In the genomic region with DNA sequence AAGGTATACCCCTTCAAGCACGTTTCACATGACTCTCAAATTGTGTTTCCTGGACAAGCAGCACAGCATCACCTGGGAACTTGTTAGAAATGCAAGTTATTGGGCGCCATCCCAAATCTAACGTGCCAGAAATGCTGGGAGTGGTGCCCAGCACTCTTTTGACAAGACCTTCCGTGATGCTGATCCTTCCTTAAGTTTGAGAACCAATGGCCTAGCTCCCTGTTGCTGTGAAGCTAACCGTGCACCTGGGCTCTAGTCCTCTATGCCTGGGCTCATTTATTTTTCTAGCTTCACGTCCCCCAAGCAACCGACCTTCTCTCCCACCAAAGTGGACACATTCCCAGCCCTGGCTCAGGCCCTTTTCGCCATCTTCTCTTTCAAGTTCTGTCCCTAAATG, we compare ENCODE assay signal across 9 cellular contexts. TPM values are rescaled to one million over a fixed set of nuclear protein-coding genes. Genes with fewer than 3 reads are reported as not detected.
DNase-seq lines count a peak whose midpoint lies in the region; ATAC-seq, FAIRE-seq and TF ChIP-seq lines count a peak whose summit lies in the region.
"Had no signal": no experiment of that assay in that cellular context is flagged by ENCODE, and none has a peak within 500 bp of the region (broad histone marks: within the 10 kb centered on the region; RNA-seq: fewer than 3 reads in every experiment).

No MANE protein-coding gene starts in this region.

- no peaks in the 10 kb centered on the region for H3K9me3 Mint-ChIP-seq in activated CD4-positive, alpha-beta T cell treated with anti-CD3 and anti-CD28 coated beads for 36 hours (ENCODE audit: low read depth)
- no peaks in the 10 kb centered on the region for H3K9me3 Mint-ChIP-seq in activated T-helper 1 cell treated with anti-CD3 and anti-CD28 coated beads, Interleukin-12 subunit alpha, Interleukin-12 subunit beta, Interleukin-2, Interleukin-4 antibody, amounts not matched to agents 30 ng/mL and 10 ng/mL and 1 ng/mL, durations not matched to agents 14 hours and 24 hours and 36 hours

- no peak for DNase-seq in activated CD4-positive, alpha-beta T cell treated with anti-CD3 and anti-CD28 coated beads for 36 hours
- no peak for DNase-seq in activated CD4-positive, alpha-beta T cell treated with anti-CD3 and anti-CD28 coated beads for 48 hours
- DNase-seq in activated T-helper 1 cell treated with anti-CD3 and anti-CD28 coated beads, Interleukin-12 subunit alpha, Interleukin-12 subunit beta, Interleukin-2, Interleukin-4 antibody, amounts not matched to agents 30 ng/mL and 10 ng/mL and 1 ng/mL, durations not matched to agents 14 hours and 24 hours and 36 hours (ENCODE audit: low spot score): no peak
- DNase-seq in keratinocyte (ENCODE audit: low read depth, low spot score): no peak
- DNase-seq in MM.1S: no peak
- no peak for DNase-seq in NCI-H1436 treated with DMSO at 0.1 percent for 48 hours (lab: John Stamatoyannopoulos, UW)

- H3K36me3 ChIP-seq in keratinocyte (ENCODE audit: control insufficient read depth in 2 of 2, extremely low read depth in 1 of 2, insufficient read depth in 2 of 2, low read length in 2 of 2) (peaks cover 8 to 17% of the 10 kb centered on the region in 2 experiments), stomach smooth muscle (ENCODE audit: control insufficient read depth in 2 of 2, insufficient read depth in 2 of 2, low read length in 2 of 2) (peaks cover 0 to 12% of the 10 kb centered on the region in 2 donors), MM.1S (replicated peaks; ENCODE audit: insufficient read depth, low read length) (peaks cover 2% of the 10 kb centered on the region)

- H3K9me3 ChIP-seq in keratinocyte (ENCODE audit: control insufficient read depth, low read depth, low read length) (no peaks in the 10 kb centered on the region), stomach smooth muscle (ENCODE audit: control insufficient read depth in 2 of 2, low read length in 2 of 2) (no peaks in the 10 kb centered on the region), MM.1S (replicated peaks; ENCODE audit: insufficient read depth, low read length) (no peaks in the 10 kb centered on the region)
- H3K9me3 ChIP-seq: adrenal gland had no signal

- H3K4me1 ChIP-seq in keratinocyte (ENCODE audit: control insufficient read depth, extremely low read depth, insufficient read depth, low read length) (peaks cover 13% of the 10 kb centered on the region), stomach smooth muscle (ENCODE audit: control insufficient read depth, insufficient read depth, low read length) (peaks cover 32% of the 10 kb centered on the region), MM.1S (ENCODE audit: low read length) (peaks cover 8% of the 10 kb centered on the region; the same call in 1 of the 2 replicates)

- H3K9ac ChIP-seq in keratinocyte (ENCODE audit: control insufficient read depth, extremely low read depth, insufficient read depth, low read length): peak overlapping the region; percentile 3
- H3K9ac ChIP-seq in stomach smooth muscle (ENCODE audit: low read length in 2 of 2): peak overlapping the region; percentile 24 to 60
- H3K9ac ChIP-seq in MM.1S (ENCODE audit: low read length): no peak overlapping the region

- H3K4me3 ChIP-seq in keratinocyte (ENCODE audit: control insufficient read depth in 2 of 3, extremely low read depth in 1 of 3, insufficient read depth in 2 of 3, low read depth in 1 of 3, low read length in 3 of 3): peak overlapping the region in 1 of 3 experiments; percentile 34
- H3K4me3 ChIP-seq in stomach smooth muscle (ENCODE audit: low read length in 2 of 2): peak overlapping the region; percentile 6 to 71
- H3K4me3 ChIP-seq in MM.1S (ENCODE audit: low read length): no peak overlapping the region

- peaks cover 40% of the 10 kb centered on the region for H3K36me3 Mint-ChIP-seq in activated CD4-positive, alpha-beta T cell treated with anti-CD3 and anti-CD28 coated beads for 36 hours (ENCODE audit: low read depth)
- H3K36me3 Mint-ChIP-seq in activated T-helper 1 cell treated with anti-CD3 and anti-CD28 coated beads, Interleukin-12 subunit alpha, Interleukin-12 subunit beta, Interleukin-2, Interleukin-4 antibody, amounts not matched to agents 30 ng/mL and 10 ng/mL and 1 ng/mL, durations not matched to agents 14 hours and 24 hours and 36 hours (ENCODE audit: low read depth): peaks cover 31% of the 10 kb centered on the region

- H3K27ac ChIP-seq in keratinocyte (ENCODE audit: control insufficient read depth, insufficient read depth, low read length) (no peak overlapping the region), stomach smooth muscle (ENCODE audit: low read length) (no peak overlapping the region), MM.1S (ENCODE audit: low read length) (no peak overlapping the region)

- H3K27me3 Mint-ChIP-seq in activated CD4-positive, alpha-beta T cell treated with anti-CD3 and anti-CD28 coated beads for 36 hours: no peaks in the 10 kb centered on the region
- no peaks in the 10 kb centered on the region for H3K27me3 Mint-ChIP-seq in activated T-helper 1 cell treated with anti-CD3 and anti-CD28 coated beads, Interleukin-12 subunit alpha, Interleukin-12 subunit beta, Interleukin-2, Interleukin-4 antibody, amounts not matched to agents 30 ng/mL and 10 ng/mL and 1 ng/mL, durations not matched to agents 14 hours and 24 hours and 36 hours (ENCODE audit: insufficient read depth)

- CTCF ChIA-PET in activated CD4-positive, alpha-beta T cell treated with anti-CD3 and anti-CD28 coated beads for 36 hours (lab: Charles Lee): interaction anchor here (0.9 to 3.3 kb wide), 10 partner anchors 9 to 227 kb away, joined by 3 to 13 read pairs (median 4); a partner anchor contains a TSS

- POLR2A ChIA-PET in activated CD4-positive, alpha-beta T cell treated with anti-CD3 and anti-CD28 coated beads for 36 hours (lab: Charles Lee): interaction anchor here (1.0 to 2.9 kb wide), 6 partner anchors 9 to 227 kb away, joined by 3 to 18 read pairs (median 8); a partner anchor contains a TSS

- peak overlapping the region; percentile 27 for H3K27ac Mint-ChIP-seq in activated CD4-positive, alpha-beta T cell treated with anti-CD3 and anti-CD28 coated beads for 36 hours
- H3K27ac Mint-ChIP-seq in activated T-helper 1 cell treated with anti-CD3 and anti-CD28 coated beads, Interleukin-12 subunit alpha, Interleukin-12 subunit beta, Interleukin-2, Interleukin-4 antibody, amounts not matched to agents 30 ng/mL and 10 ng/mL and 1 ng/mL, durations not matched to agents 14 hours and 24 hours and 36 hours: peak overlapping the region; percentile 11

- ATAC-seq in activated CD4-positive, alpha-beta T cell treated with anti-CD3 and anti-CD28 coated beads for 36 hours: no peak
- no peak for ATAC-seq in GM19324 (IDR thresholded peaks at IDR 0.05; ENCODE audit: low FRiP score, unreplicated experiment)

- peak overlapping the region; percentile 29 for H2AFZ ChIP-seq in keratinocyte (ENCODE audit: control insufficient read depth, low read length)
- H2AFZ ChIP-seq in MM.1S (ENCODE audit: low read length): no peak overlapping the region

- peaks cover 2% of the 10 kb centered on the region for H3K9me1 ChIP-seq in keratinocyte (ENCODE audit: control insufficient read depth, extremely low read depth, insufficient read depth, low read length)

- peak overlapping the region; percentile 56 for H3K4me3 Mint-ChIP-seq in activated CD4-positive, alpha-beta T cell treated with anti-CD3 and anti-CD28 coated beads for 36 hours
- peak overlapping the region; percentile 41 for H3K4me3 Mint-ChIP-seq in activated T-helper 1 cell treated with anti-CD3 and anti-CD28 coated beads, Interleukin-12 subunit alpha, Interleukin-12 subunit beta, Interleukin-2, Interleukin-4 antibody, amounts not matched to agents 30 ng/mL and 10 ng/mL and 1 ng/mL, durations not matched to agents 14 hours and 24 hours and 36 hours

- peaks cover 43% of the 10 kb centered on the region for H3K4me1 Mint-ChIP-seq in activated CD4-positive, alpha-beta T cell treated with anti-CD3 and anti-CD28 coated beads for 36 hours
- peaks cover 48% of the 10 kb centered on the region for H3K4me1 Mint-ChIP-seq in activated T-helper 1 cell treated with anti-CD3 and anti-CD28 coated beads, Interleukin-12 subunit alpha, Interleukin-12 subunit beta, Interleukin-2, Interleukin-4 antibody, amounts not matched to agents 30 ng/mL and 10 ng/mL and 1 ng/mL, durations not matched to agents 14 hours and 24 hours and 36 hours (ENCODE audit: low read depth)

- no peak for FAIRE-seq in keratinocyte (lab: Jason Lieb, UNC)

- H3K27me3 ChIP-seq in keratinocyte (ENCODE audit: control insufficient read depth, extremely low read depth, insufficient read depth, low read length): no peaks in the 10 kb centered on the region
- no peaks in the 10 kb centered on the region for H3K27me3 ChIP-seq in stomach smooth muscle (ENCODE audit: control insufficient read depth in 1 of 2, insufficient read depth in 2 of 2, low read length in 2 of 2)
- no peaks in the 10 kb centered on the region for H3K27me3 ChIP-seq in MM.1S (replicated peaks; ENCODE audit: insufficient read depth, low read length)
- H3K27me3 ChIP-seq: adrenal gland had no signal

- dilution Hi-C loops in keratinocyte (cut with MboI; ENCODE audit: extremely low pct_ligation_motif_present, low sequenced_read_pairs): no loop called here

- H4K20me1 ChIP-seq in keratinocyte (ENCODE audit: control insufficient read depth, extremely low read depth, insufficient read depth, low read length) (peaks cover under 1% of the 10 kb centered on the region), MM.1S (ENCODE audit: insufficient read depth, low read length) (peaks cover 1% of the 10 kb centered on the region; the same call in 1 of the 2 replicates)

- TF ChIP-seq CTCF in keratinocyte (optimal IDR thresholded peaks at IDR 0.05 in 1 of 3, IDR thresholded peaks at IDR 0.05 in 1 of 3, conservative IDR thresholded peaks at IDR 0.05 in 1 of 3; ENCODE audit: extremely low read depth in 1 of 3, insufficient read depth in 2 of 3, low read length in 3 of 3) (no peak), MM.1S (IDR thresholded peaks at IDR 0.05; ENCODE audit: low read length) (no peak)

- H3K79me2 ChIP-seq in keratinocyte (ENCODE audit: control insufficient read depth, insufficient read depth, low read length) (peaks cover under 1% of the 10 kb centered on the region), MM.1S (ENCODE audit: low read length) (peaks cover 1% of the 10 kb centered on the region)

- peaks cover 26% of the 10 kb centered on the region for H3F3A ChIP-seq in MM.1S (ENCODE audit: insufficient read depth, low read length)

- intact Hi-C loops in activated CD4-positive, alpha-beta T cell treated with anti-CD3 and anti-CD28 coated beads for 36 hours (cut with DNase I, micrococcal nuclease): loop anchor here in 1 of 2 experiments (1.0 kb wide), 1 partner anchor 8 kb away; a partner anchor contains a TSS
- intact Hi-C loops in activated T-helper 1 cell treated with anti-CD3 and anti-CD28 coated beads, Interleukin-12 subunit alpha, Interleukin-12 subunit beta, Interleukin-2, Interleukin-4 antibody, amounts not matched to agents 30 ng/mL and 10 ng/mL and 1 ng/mL, durations not matched to agents 14 hours and 24 hours and 36 hours (cut with micrococcal nuclease): loop anchor here (2.0 to 10.0 kb wide), 2 partner anchors 53 to 1939 kb away; a partner anchor contains a TSS

- no peaks in the 10 kb centered on the region for H3K9me2 ChIP-seq in MM.1S (replicated peaks; ENCODE audit: insufficient read depth, low read length)

- H3K4me2 ChIP-seq in keratinocyte (ENCODE audit: control insufficient read depth, extremely low read depth, insufficient read depth, low read depth, low read length) (peak overlapping the region; percentile 56), MM.1S (ENCODE audit: low read depth, low read length) (no peak overlapping the region)

RNA-seq across cellular contexts. Expression of a gene that starts 4.3 kb away (rescaled TPM):
- under 1 TPM; 0.69 to 0.71 TPM for total RNA-seq in activated CD4-positive, alpha-beta T cell treated with anti-CD3 and anti-CD28 coated beads for 36 hours
- total RNA-seq in activated T-helper 1 cell treated with anti-CD3 and anti-CD28 coated beads, Interleukin-12 subunit alpha, Interleukin-12 subunit beta, Interleukin-2, Interleukin-4 antibody, amounts not matched to agents 30 ng/mL and 10 ng/mL and 1 ng/mL, durations not matched to agents 14 hours and 24 hours and 36 hours: 0.47 and 0.54 TPM in 2 replicates
- polyA plus RNA-seq in keratinocyte: 0.07 to 0.14 TPM (median 0.13 TPM) in 3 replicates
- polyA plus RNA-seq in keratinocyte (2011; ENCODE audit: low read depth): 0.21 TPM
- polyA plus RNA-seq in keratinocyte (2011; cell fraction: cytosol; rRNA removed): 0.03 TPM in 1 of 2 replicates, not detected in the other
- 0.43 and 0.53 TPM in 2 replicates for polyA plus RNA-seq in keratinocyte (2011; cell fraction: nucleus; rRNA removed)
- polyA plus RNA-seq in keratinocyte (2012; ENCODE audit: low replicate concordance): 0.14 TPM in 1 of 2 replicates, not detected in the other
- 0.16 TPM in 1 of 3 replicates, not detected in the others for polyA minus RNA-seq in keratinocyte
- not detected for polyA minus RNA-seq in keratinocyte (2011; cell fraction: cytosol; rRNA and poly(A)+ RNA removed)
- polyA minus RNA-seq in keratinocyte (2011; cell fraction: nucleus; rRNA and poly(A)+ RNA removed): not detected in 2 replicates

RNA-seq across cellular contexts. Expression of a gene that starts 8.4 kb away (rescaled TPM):
- 1,000 to 10,000 TPM; 3,005 to 3,275 TPM for total RNA-seq in activated CD4-positive, alpha-beta T cell treated with anti-CD3 and anti-CD28 coated beads for 36 hours
- total RNA-seq in activated T-helper 1 cell treated with anti-CD3 and anti-CD28 coated beads, Interleukin-12 subunit alpha, Interleukin-12 subunit beta, Interleukin-2, Interleukin-4 antibody, amounts not matched to agents 30 ng/mL and 10 ng/mL and 1 ng/mL, durations not matched to agents 14 hours and 24 hours and 36 hours: 2,172 and 2,226 TPM in 2 replicates
- 1,764 to 2,149 TPM (median 1,890 TPM) in 3 replicates for polyA plus RNA-seq in keratinocyte
- 1,489 TPM for polyA plus RNA-seq in keratinocyte (2011; ENCODE audit: low read depth)
- 1,963 and 2,381 TPM in 2 replicates for polyA plus RNA-seq in keratinocyte (2011; cell fraction: cytosol; rRNA removed)
- 529 and 600 TPM in 2 replicates for polyA plus RNA-seq in keratinocyte (2011; cell fraction: nucleus; rRNA removed)
- 2,173 and 2,970 TPM in 2 replicates for polyA plus RNA-seq in keratinocyte (2012; ENCODE audit: low replicate concordance)
- 237 to 673 TPM (median 537 TPM) in 3 replicates for polyA minus RNA-seq in keratinocyte
- polyA minus RNA-seq in keratinocyte (2011; cell fraction: cytosol; rRNA and poly(A)+ RNA removed): 965 TPM
- polyA minus RNA-seq in keratinocyte (2011; cell fraction: nucleus; rRNA and poly(A)+ RNA removed): 131 and 151 TPM in 2 replicates

RNA-seq across cellular contexts. Expression of a gene that starts 16.5 kb away (rescaled TPM):
- total RNA-seq in activated CD4-positive, alpha-beta T cell treated with anti-CD3 and anti-CD28 coated beads for 36 hours: 10 to 100 TPM; 52.1 to 52.7 TPM
- 208 and 211 TPM in 2 replicates for total RNA-seq in activated T-helper 1 cell treated with anti-CD3 and anti-CD28 coated beads, Interleukin-12 subunit alpha, Interleukin-12 subunit beta, Interleukin-2, Interleukin-4 antibody, amounts not matched to agents 30 ng/mL and 10 ng/mL and 1 ng/mL, durations not matched to agents 14 hours and 24 hours and 36 hours
- 30.6 to 34.0 TPM (median 33.5 TPM) in 3 replicates for polyA plus RNA-seq in keratinocyte
- 38.6 TPM for polyA plus RNA-seq in keratinocyte (2011; ENCODE audit: low read depth)
- 23.9 and 32.6 TPM in 2 replicates for polyA plus RNA-seq in keratinocyte (2011; cell fraction: cytosol; rRNA removed)
- 111 and 118 TPM in 2 replicates for polyA plus RNA-seq in keratinocyte (2011; cell fraction: nucleus; rRNA removed)
- polyA plus RNA-seq in keratinocyte (2012; ENCODE audit: low replicate concordance): 21.8 and 38.7 TPM in 2 replicates
- 30.0 to 41.4 TPM (median 39.0 TPM) in 3 replicates for polyA minus RNA-seq in keratinocyte
- 31.7 TPM for polyA minus RNA-seq in keratinocyte (2011; cell fraction: cytosol; rRNA and poly(A)+ RNA removed)
- polyA minus RNA-seq in keratinocyte (2011; cell fraction: nucleus; rRNA and poly(A)+ RNA removed): 46.9 and 49.6 TPM in 2 replicates

RNA-seq across cellular contexts. Expression of a gene that starts 23.5 kb away (rescaled TPM):
- total RNA-seq in activated CD4-positive, alpha-beta T cell treated with anti-CD3 and anti-CD28 coated beads for 36 hours: under 1 TPM in 1 of 2 experiments, not detected in 1; 0.32 TPM
- 0.44 TPM in 1 of 2 replicates, not detected in the other for total RNA-seq in activated T-helper 1 cell treated with anti-CD3 and anti-CD28 coated beads, Interleukin-12 subunit alpha, Interleukin-12 subunit beta, Interleukin-2, Interleukin-4 antibody, amounts not matched to agents 30 ng/mL and 10 ng/mL and 1 ng/mL, durations not matched to agents 14 hours and 24 hours and 36 hours
- polyA plus RNA-seq in keratinocyte: not detected in 3 replicates
- not detected for polyA plus RNA-seq in keratinocyte (2011; ENCODE audit: low read depth)
- polyA plus RNA-seq in keratinocyte (2011; cell fraction: cytosol; rRNA removed): not detected in 2 replicates
- polyA plus RNA-seq in keratinocyte (2011; cell fraction: nucleus; rRNA removed): not detected in 2 replicates
- polyA plus RNA-seq in keratinocyte (2012; ENCODE audit: low replicate concordance): 0.48 and 0.80 TPM in 2 replicates
- polyA minus RNA-seq in keratinocyte: not detected in 3 replicates
- not detected for polyA minus RNA-seq in keratinocyte (2011; cell fraction: cytosol; rRNA and poly(A)+ RNA removed)
- not detected in 2 replicates for polyA minus RNA-seq in keratinocyte (2011; cell fraction: nucleus; rRNA and poly(A)+ RNA removed)

RNA-seq across cellular contexts. Expression of a gene that starts 24.6 kb away (rescaled TPM):
- total RNA-seq in activated CD4-positive, alpha-beta T cell treated with anti-CD3 and anti-CD28 coated beads for 36 hours: 10 to 100 TPM; 16.7 to 17.2 TPM
- total RNA-seq in activated T-helper 1 cell treated with anti-CD3 and anti-CD28 coated beads, Interleukin-12 subunit alpha, Interleukin-12 subunit beta, Interleukin-2, Interleukin-4 antibody, amounts not matched to agents 30 ng/mL and 10 ng/mL and 1 ng/mL, durations not matched to agents 14 hours and 24 hours and 36 hours: 22.6 and 24.1 TPM in 2 replicates
- 2.2 to 3.9 TPM (median 2.9 TPM) in 3 replicates for polyA plus RNA-seq in keratinocyte
- polyA plus RNA-seq in keratinocyte (2011; ENCODE audit: low read depth): 4.7 TPM
- 0.47 and 0.50 TPM in 2 replicates for polyA plus RNA-seq in keratinocyte (2011; cell fraction: cytosol; rRNA removed)
- polyA plus RNA-seq in keratinocyte (2011; cell fraction: nucleus; rRNA removed): 19.0 and 20.5 TPM in 2 replicates
- 1.7 and 4.0 TPM in 2 replicates for polyA plus RNA-seq in keratinocyte (2012; ENCODE audit: low replicate concordance)
- 1.1 to 2.5 TPM (median 2.2 TPM) in 3 replicates for polyA minus RNA-seq in keratinocyte
- polyA minus RNA-seq in keratinocyte (2011; cell fraction: cytosol; rRNA and poly(A)+ RNA removed): not detected
- polyA minus RNA-seq in keratinocyte (2011; cell fraction: nucleus; rRNA and poly(A)+ RNA removed): 5.1 and 5.5 TPM in 2 replicates
